Comparison of ENCODE assay signal across 16 cellular contexts in genomic region chr1:247494746-247495145, GRCh38. TPM values are rescaled to one million over a fixed set of nuclear protein-coding genes. Genes with fewer than 3 reads are reported as not detected.
DNase-seq lines count a peak whose midpoint lies in the region; ATAC-seq and TF ChIP-seq lines count a peak whose summit lies in the region.
"Had no signal": no experiment of that assay in that cellular context is flagged by ENCODE, and none has a peak within 500 bp of the region (broad histone marks: within the 10 kb centered on the region; RNA-seq: fewer than 3 reads in every experiment).

No MANE protein-coding gene starts in this region.

- H3K4me3 ChIP-seq in smooth muscle cell = no peak overlapping the region
- H3K4me3 ChIP-seq: ascending aorta, dorsolateral prefrontal cortex, lung, skin epidermis had no signal

- no peak overlapping the region for H3K4me3 Mint-ChIP-seq in Calu3 (ENCODE audit: low read depth, unreplicated experiment)
- H3K4me3 Mint-ChIP-seq: activated CD4-positive, alpha-beta T cell treated with anti-CD3 and anti-CD28 coated beads, Interleukin-2, amount 10 ng/mL, durations not matched to agents 7 days and 5 days; CD4-positive, alpha-beta T cell had no signal

- peaks cover 13% of the 10 kb centered on the region for H3K9me3 Mint-ChIP-seq in Calu3 (ENCODE audit: low read depth, unreplicated experiment)
- H3K9me3 Mint-ChIP-seq: activated CD4-positive, alpha-beta T cell treated with anti-CD3 and anti-CD28 coated beads, Interleukin-2, amount 10 ng/mL, durations not matched to agents 7 days and 5 days; CD4-positive, alpha-beta T cell had no signal

- peaks cover 12% of the 10 kb centered on the region for H3K4me1 ChIP-seq in smooth muscle cell (ENCODE audit: low read depth)
- H3K4me1 ChIP-seq: ascending aorta had no signal

- H3K27me3 Mint-ChIP-seq in Calu3 (ENCODE audit: unreplicated experiment) = peaks cover 13% of the 10 kb centered on the region

- peak overlapping the region; percentile 3 for H3K27ac ChIP-seq in smooth muscle cell (ENCODE audit: low read depth)
- H3K27ac ChIP-seq: ascending aorta, dorsolateral prefrontal cortex, skin epidermis had no signal

- no peaks in the 10 kb centered on the region for H3K9me3 ChIP-seq in smooth muscle cell (replicated peaks; ENCODE audit: low read depth)
- H3K9me3 ChIP-seq: ascending aorta had no signal

- WGBS in smooth muscle cell (ENCODE audit: low lambda C conversion rate) = 30% methylated on average over 2 of the region's 2 CpGs

- CTCF ChIA-PET in Calu3 (lab: Charles Lee) = no interaction called here

- no TSS peak for BruUV-seq in Calu3 (replicated peaks; lab: Mats Ljungman, UMichigan)

- peak overlapping the region; percentile 70 for H3K4me2 ChIP-seq in smooth muscle cell

- TF ChIP-seq CTCF in smooth muscle cell (IDR thresholded peaks at IDR 0.05; ENCODE audit: borderline replicate concordance, insufficient read depth, poor library complexity, severe bottlenecking) = no peak
- TF ChIP-seq CTCF in Calu3 (IDR thresholded peaks at IDR 0.05; ENCODE audit: unreplicated experiment) = no peak

- H3K27me3 ChIP-seq in smooth muscle cell (ENCODE audit: low read depth) = no peaks in the 10 kb centered on the region
- H3K27me3 ChIP-seq: ascending aorta had no signal

- no peak overlapping the region for H3K27ac Mint-ChIP-seq in Calu3 (ENCODE audit: unreplicated experiment)
- H3K27ac Mint-ChIP-seq: activated CD4-positive, alpha-beta T cell treated with anti-CD3 and anti-CD28 coated beads, Interleukin-2, amount 10 ng/mL, durations not matched to agents 7 days and 5 days; CD4-positive, alpha-beta T cell had no signal

- peak overlapping the region; percentile 22 for H2AFZ ChIP-seq in smooth muscle cell (ENCODE audit: low read depth)

- no peaks in the 10 kb centered on the region for H4K20me1 ChIP-seq in smooth muscle cell (ENCODE audit: low read depth)

- H3K36me3 Mint-ChIP-seq in Calu3 (ENCODE audit: insufficient read depth, unreplicated experiment) = no peaks in the 10 kb centered on the region

- peak; percentile 85 for DNase-seq in SKM-1 (lab: John Stamatoyannopoulos, UW; ENCODE audit: unreplicated experiment)
- DNase-seq in smooth muscle cell (lab: John Stamatoyannopoulos, UW; ENCODE audit: unreplicated experiment) = no peak
- no peak for DNase-seq in NCI-H69 (lab: John Stamatoyannopoulos, UW)
- no peak for DNase-seq in left lobe of liver (ENCODE audit: low spot score)
- no peak for DNase-seq in Calu3
- DNase-seq: activated CD4-positive, alpha-beta T cell treated with anti-CD3 and anti-CD28 coated beads, Interleukin-2, amount 10 ng/mL, durations not matched to agents 7 days and 5 days; CD4-positive, alpha-beta T cell; dorsolateral prefrontal cortex; NCI-H1048; NCI-H345 had no signal

- no peaks in the 10 kb centered on the region for H3K36me3 ChIP-seq in smooth muscle cell (ENCODE audit: low read depth)
- H3K36me3 ChIP-seq: ascending aorta had no signal

- H3F3A ChIP-seq in smooth muscle cell (ENCODE audit: low read depth) = no peaks in the 10 kb centered on the region

- H3K79me2 ChIP-seq in smooth muscle cell (ENCODE audit: low read depth) = no peaks in the 10 kb centered on the region

- intact Hi-C loops in Calu3 (cut with micrococcal nuclease; ENCODE audit: unreplicated experiment) = no loop called here

- H3K9ac ChIP-seq in smooth muscle cell (ENCODE audit: low read depth) = no peak overlapping the region

- no peaks in the 10 kb centered on the region for H3K4me1 Mint-ChIP-seq in Calu3 (ENCODE audit: low read depth, unreplicated experiment)
- H3K4me1 Mint-ChIP-seq: activated CD4-positive, alpha-beta T cell treated with anti-CD3 and anti-CD28 coated beads, Interleukin-2, amount 10 ng/mL, durations not matched to agents 7 days and 5 days had no signal

- peak; percentile 79 for ATAC-seq in GM19463 (IDR thresholded peaks at IDR 0.05; ENCODE audit: unreplicated experiment)
- peak; percentile 58 for ATAC-seq in HG03469 (IDR thresholded peaks at IDR 0.05; ENCODE audit: unreplicated experiment)
- ATAC-seq in left lobe of liver = no peak

RNA-seq across cellular contexts. Expression of gene OR2B11, which starts 36.8 kb away (rescaled TPM):
- total RNA-seq in smooth muscle cell (not detected in 2 replicates), left lobe of liver (not detected), Calu3 (2022) (not detected in 2 replicates)
- polyA plus RNA-seq in smooth muscle cell = not detected in 2 replicates
- total RNA-seq: activated CD4-positive, alpha-beta T cell treated with anti-CD3 and anti-CD28 coated beads, Interleukin-2, amount 10 ng/mL, durations not matched to agents 7 days and 5 days; ascending aorta; CD4-positive, alpha-beta T cell; dorsolateral prefrontal cortex; lung; T-helper 2 cell treated with Interferon-gamma antibody and Interleukin-4, amounts not matched to agents 100 ng/mL and 5 ng/mL, for 36 hours had no signal

RNA-seq across cellular contexts. Expression of gene OR2C3, which starts 41.5 kb away (rescaled TPM):
- total RNA-seq in smooth muscle cell = not detected in 2 replicates
- not detected in 2 replicates for polyA plus RNA-seq in smooth muscle cell
- total RNA-seq in left lobe of liver = not detected
- total RNA-seq in Calu3 (2022) = not detected in 2 replicates
- total RNA-seq: activated CD4-positive, alpha-beta T cell treated with anti-CD3 and anti-CD28 coated beads, Interleukin-2, amount 10 ng/mL, durations not matched to agents 7 days and 5 days; ascending aorta; CD4-positive, alpha-beta T cell had no signal

RNA-seq across cellular contexts. Expression of gene GCSAML, which starts 54.2 kb away (rescaled TPM):
- total RNA-seq in smooth muscle cell (not detected in 2 replicates), left lobe of liver (not detected), Calu3 (2022) (not detected in 2 replicates)
- polyA plus RNA-seq in smooth muscle cell = not detected in 2 replicates
- total RNA-seq: activated CD4-positive, alpha-beta T cell treated with anti-CD3 and anti-CD28 coated beads, Interleukin-2, amount 10 ng/mL, durations not matched to agents 7 days and 5 days; ascending aorta; CD4-positive, alpha-beta T cell had no signal
